26 cellular contexts compared by ENCODE assay signal in genomic region chr7:15674586-15674985, GRCh38. TPM values are rescaled to one million over a fixed set of nuclear protein-coding genes. Genes with fewer than 3 reads are reported as not detected.
DNase-seq lines count a peak whose midpoint lies in the region; ATAC-seq and TF ChIP-seq lines count a peak whose summit lies in the region.
"Had no signal": no experiment of that assay in that cellular context is flagged by ENCODE, and none has a peak within 500 bp of the region (broad histone marks: within the 10 kb centered on the region; RNA-seq: fewer than 3 reads in every experiment).

No MANE protein-coding gene starts in this region.

- H3K4me3 ChIP-seq in right atrium auricular region: no peak overlapping the region
- H3K4me3 ChIP-seq in hepatocyte: no peak overlapping the region

- DNase-seq in right atrium auricular region (ENCODE audit: low spot score) (no peak), left ventricle myocardium superior (no peak), NCI-H748 (lab: John Stamatoyannopoulos, UW; ENCODE audit: unreplicated experiment) (peak; percentile 76), sciatic nerve (ENCODE audit: low spot score) (no peak), hepatocyte (ENCODE audit: low spot score) (no peak)
- no peak for DNase-seq in activated naive CD4-positive, alpha-beta T cell treated with anti-CD3 and anti-CD28 coated beads, Interleukin-2, amount 50 U/mL, for 72 hours (ENCODE audit: low spot score in 2 of 2)
- DNase-seq: C1 segment of cervical spinal cord; CD4-positive, alpha-beta memory T cell; COR-L47; DND-41; HCEC 1CT; MM.1S; NCI-H1436; NCI-H187; NCI-H2081 treated with DMSO at 0.1 percent for 48 hours; NCI-H446; NCI-H524 treated with DMSO at 0.1 percent for 48 hours; NK-92 treated with Interleukin-12 subunit alpha and Interleukin-12 subunit beta, amount 100 ng/mL, for 24 hours; PC-3; SK-N-SH; SW 1271 had no signal

- H3K27ac ChIP-seq in right atrium auricular region (peak overlapping the region; percentile 15 to 27), hepatocyte (no peak overlapping the region)
- H3K27ac ChIP-seq: HL-60, KMS-11 had no signal

- no peaks in the 10 kb centered on the region for H3K4me1 ChIP-seq in right atrium auricular region
- no peaks in the 10 kb centered on the region for H3K4me1 ChIP-seq in hepatocyte (ENCODE audit: insufficient read depth)

- no peaks in the 10 kb centered on the region for H3K79me2 ChIP-seq in hepatocyte

- H3K27me3 ChIP-seq in right atrium auricular region: no peaks in the 10 kb centered on the region
- no peaks in the 10 kb centered on the region for H3K27me3 ChIP-seq in hepatocyte

- no peaks in the 10 kb centered on the region for H3K9me2 ChIP-seq in hepatocyte (replicated peaks; ENCODE audit: insufficient read depth)
- H3K9me2 ChIP-seq: SK-N-SH had no signal

- H3K9me3 ChIP-seq in right atrium auricular region: no peaks in the 10 kb centered on the region
- no peaks in the 10 kb centered on the region for H3K9me3 ChIP-seq in hepatocyte (ENCODE audit: low read depth)
- H3K9me3 ChIP-seq: SK-N-SH had no signal

- no peaks in the 10 kb centered on the region for H4K20me1 ChIP-seq in hepatocyte (ENCODE audit: insufficient read depth, poor library complexity, severe bottlenecking)

- peaks cover 8 to 10% of the 10 kb centered on the region in 2 donors for H3K9me3 Mint-ChIP-seq in activated naive CD4-positive, alpha-beta T cell treated with anti-CD3 and anti-CD28 coated beads, Interleukin-2, amount 50 U/mL, for 72 hours

- no peak for ATAC-seq in left ventricle myocardium superior
- ATAC-seq in sciatic nerve: peak; percentile 78
- no peak for ATAC-seq in HG03139 (IDR thresholded peaks at IDR 0.05; ENCODE audit: unreplicated experiment)
- no peak for ATAC-seq in activated naive CD4-positive, alpha-beta T cell treated with anti-CD3 and anti-CD28 coated beads, Interleukin-2, amount 50 U/mL, for 72 hours
- ATAC-seq: PC-3 had no signal

- H3K36me3 Mint-ChIP-seq in activated naive CD4-positive, alpha-beta T cell treated with anti-CD3 and anti-CD28 coated beads, Interleukin-2, amount 50 U/mL, for 72 hours: no peaks in the 10 kb centered on the region
- H3K36me3 Mint-ChIP-seq: CD4-positive, alpha-beta memory T cell; IgD-negative memory B cell had no signal

- no peak overlapping the region for H2AFZ ChIP-seq in hepatocyte

- intact Hi-C loops in left ventricle myocardium superior (cut with micrococcal nuclease): no loop called here
- intact Hi-C loops in sciatic nerve (cut with DNase I): no loop called here

- H3K27ac Mint-ChIP-seq in activated naive CD4-positive, alpha-beta T cell treated with anti-CD3 and anti-CD28 coated beads, Interleukin-2, amount 50 U/mL, for 72 hours: no peak overlapping the region
- H3K27ac Mint-ChIP-seq: CD4-positive, alpha-beta memory T cell; IgD-negative memory B cell had no signal

- TF ChIP-seq CTCF in right atrium auricular region (IDR thresholded peaks at IDR 0.05) (no peak), hepatocyte (IDR thresholded peaks at IDR 0.05; ENCODE audit: poor library complexity) (no peak)

- H3K4me2 ChIP-seq in hepatocyte: no peak overlapping the region
- H3K4me2 ChIP-seq: KMS-11, SK-N-SH had no signal

- H3K36me3 ChIP-seq in right atrium auricular region (no peaks in the 10 kb centered on the region), hepatocyte (replicated peaks; ENCODE audit: insufficient read depth, low read depth) (no peaks in the 10 kb centered on the region)

RNA-seq across cellular contexts. Expression of gene MEOX2, which starts 11.9 kb away (rescaled TPM):
- 10 to 100 TPM in 1 of 2 donors, 1 to 10 TPM in 1; 4.5 to 11.1 TPM for total RNA-seq in right atrium auricular region
- 11.2 TPM for total RNA-seq in left ventricle myocardium superior
- total RNA-seq in sciatic nerve: 142 TPM
- total RNA-seq in hepatocyte: 0.80 and 2.0 TPM in 2 replicates
- polyA plus RNA-seq in hepatocyte: 1.00 and 1.3 TPM in 2 replicates
- not detected for total RNA-seq in activated naive CD4-positive, alpha-beta T cell treated with anti-CD3 and anti-CD28 coated beads, Interleukin-2, amount 50 U/mL, for 72 hours
- total RNA-seq: A673; CD4-positive, alpha-beta memory T cell; PC-3 had no signal
- polyA plus RNA-seq: CD4-positive, alpha-beta memory T cell; IgD-negative memory B cell; SK-N-SH had no signal

Comparison
In these comparisons a context has a peak if more than half of its experiments do, and no peak if none do; other contexts are left out.
1. RNA of gene MEOX2, which starts 11.9 kb away (total RNA-seq): 142 TPM in sciatic nerve (single experiment); 11.2 TPM in left ventricle myocardium superior (single experiment), 4.5 to 11.1 TPM in right atrium auricular region, 0.80 to 2.0 TPM in hepatocyte and not detected in activated naive CD4-positive, alpha-beta T cell treated with anti-CD3 and anti-CD28 coated beads, Interleukin-2, amount 50 U/mL, for 72 hours; every median in the first group is over 10 times any median in the second.